8 cellular contexts compared by ENCODE assay signal in the genomic region with DNA sequence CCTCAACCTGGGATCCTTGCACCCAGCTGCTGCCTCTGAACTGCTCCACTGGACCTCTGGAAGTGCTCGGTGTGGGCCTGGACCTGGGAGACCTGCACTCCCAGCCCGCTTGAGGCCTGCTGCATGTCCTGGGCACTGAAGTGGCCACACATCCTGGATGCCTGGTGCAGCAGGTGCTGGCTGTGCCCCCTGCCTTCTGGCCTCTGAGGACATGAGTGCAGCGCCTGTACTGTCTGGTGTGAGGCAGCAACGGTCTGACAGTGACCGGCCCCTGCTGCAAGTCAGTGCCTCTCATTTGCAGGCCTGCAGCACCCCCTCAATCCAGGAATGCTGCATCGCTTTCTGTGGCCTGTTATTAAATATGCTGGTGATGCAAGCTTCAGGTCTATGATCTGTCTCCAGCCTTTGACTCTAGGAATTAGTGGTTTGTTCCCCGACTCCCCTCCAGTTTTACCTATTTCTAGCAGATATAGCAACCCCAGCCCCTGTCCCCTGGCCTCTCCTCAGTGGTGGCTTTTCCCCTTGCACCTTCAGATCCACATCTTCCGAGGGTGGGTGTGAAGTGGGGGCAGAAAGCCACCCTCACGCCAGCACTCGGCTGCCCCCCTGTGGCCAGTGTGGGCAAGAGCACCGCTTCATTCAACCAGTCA. TPM values are rescaled to one million over a fixed set of nuclear protein-coding genes. Genes with fewer than 3 reads are reported as not detected.
DNase-seq lines count a peak whose midpoint lies in the region; ATAC-seq and TF ChIP-seq lines count a peak whose summit lies in the region.

No MANE protein-coding gene starts in this region.

- H3K4me3 ChIP-seq in OCI-LY3 (ENCODE audit: low read length) = no peak overlapping the region
- H3K4me3 ChIP-seq in thyroid gland (replicated peaks in 1 of 3) = no peak overlapping the region

- H3K4me2 ChIP-seq in OCI-LY3 (ENCODE audit: low read length) = peak overlapping the region; percentile 42

- H3K79me2 ChIP-seq in OCI-LY3 (ENCODE audit: low read length) = no peaks in the 10 kb centered on the region

- peak; percentile 49 to 73 (median 57) for DNase-seq in CD4-positive, alpha-beta T cell
- DNase-seq in HFFc6 (peak; percentile 57), fibroblast of gingiva (ENCODE audit: low read depth) (peak; percentile 68), nucleus accumbens (lab: John Stamatoyannopoulos, UW) (peak in 38 of 56 donors; percentile 9 to 77 (median 38)), thyroid gland (peak; percentile 48 to 57)
- DNase-seq in activated T-cell treated with anti-CD3 and anti-CD28 coated beads, Interleukin-2, amount 50 U/mL, for 48 hours = peak; percentile 81 to 83

- peaks cover 8% of the 10 kb centered on the region for H3K27me3 Mint-ChIP-seq in CD4-positive, alpha-beta T cell
- H3K27me3 Mint-ChIP-seq in HFFc6 (ENCODE audit: insufficient read depth) = peaks cover 12% of the 10 kb centered on the region

- intact Hi-C loops in CD4-positive, alpha-beta T cell (cut with DNase I, micrococcal nuclease) = loop anchor here (1.0 kb wide), 3 partner anchors 14 to 90 kb away; partner anchors contain the start of gene ATG101 (in 1 of the 2)
- intact Hi-C loops in thyroid gland (cut with DNase I) = loop anchor here (2.0 kb wide), 1 partner anchor 58 kb away; no protein-coding TSS in a partner anchor

- WGBS in thyroid gland, 2 donors = 35 to 37% methylated on average over 8 to 10 of the region's 11 CpGs

- POLR2A ChIA-PET in CD4-positive, alpha-beta T cell (lab: Charles Lee) = interaction anchor here (0.6 to 3.3 kb wide), 2 partner anchors 13 to 58 kb away, joined by 3 to 23 read pairs; partner anchors contain the start of gene ATG101

- no peak overlapping the region for H2AFZ ChIP-seq in OCI-LY3 (ENCODE audit: low read depth, low read length)

- H3K4me1 ChIP-seq in OCI-LY3 (ENCODE audit: low read length) (peaks cover 36% of the 10 kb centered on the region), thyroid gland (peaks cover 8 to 24% of the 10 kb centered on the region in 2 donors)

- peak; percentile 99 for TF ChIP-seq CTCF in CD4-positive, alpha-beta T cell (IDR thresholded peaks at IDR 0.05)
- TF ChIP-seq CTCF in HFFc6 (IDR thresholded peaks at IDR 0.05) (peak; percentile 99), OCI-LY3 (IDR thresholded peaks at IDR 0.05; ENCODE audit: low read depth, low read length) (peak; percentile 97), thyroid gland (IDR thresholded peaks at IDR 0.05) (peak; percentile 86 to 96 (median 92))

- H3K27ac ChIP-seq in CD4-positive, alpha-beta T cell (ENCODE audit: low read depth, low read length) = no peak overlapping the region
- H3K27ac ChIP-seq in OCI-LY3 (ENCODE audit: low read length) = 0 out of 2 replicates have a peak overlapping the region, but pooled peaks have one; percentile 3
- H3K27ac ChIP-seq in thyroid gland = peak overlapping the region in 2 of 3 donors; percentile 51 to 56

- no peaks in the 10 kb centered on the region for H4K20me1 ChIP-seq in OCI-LY3 (ENCODE audit: insufficient read depth, low read length)

- H3K36me3 ChIP-seq in OCI-LY3 (replicated peaks; ENCODE audit: low read depth, low read length) (peaks cover 11% of the 10 kb centered on the region), thyroid gland (peaks cover 1 to 4% of the 10 kb centered on the region in 2 donors)

- no peaks in the 10 kb centered on the region for H3K9me3 ChIP-seq in CD4-positive, alpha-beta T cell (ENCODE audit: control insufficient read depth, low read length)
- H3K9me3 ChIP-seq in OCI-LY3 (ENCODE audit: insufficient read depth, low read length) (no peaks in the 10 kb centered on the region), thyroid gland (no peaks in the 10 kb centered on the region)

- TF ChIP-seq POLR2A in thyroid gland (IDR thresholded peaks at IDR 0.05) = no peak

- H3K27me3 ChIP-seq in CD4-positive, alpha-beta T cell (ENCODE audit: control insufficient read depth, insufficient read depth, low read length) = peaks cover 4% of the 10 kb centered on the region
- H3K27me3 ChIP-seq in OCI-LY3 (ENCODE audit: low read depth, low read length) (peaks cover 3% of the 10 kb centered on the region; the same call in 1 of the 2 replicates), thyroid gland (no peaks in the 10 kb centered on the region)

- peaks cover 16% of the 10 kb centered on the region for H3K4me1 Mint-ChIP-seq in CD4-positive, alpha-beta T cell (ENCODE audit: low read depth)
- peaks cover 31% of the 10 kb centered on the region for H3K4me1 Mint-ChIP-seq in HFFc6 (ENCODE audit: low read depth)

- CTCF ChIA-PET in CD4-positive, alpha-beta T cell (lab: Charles Lee) = interaction anchor here (0.7 to 7.2 kb wide), 8 partner anchors 14 to 90 kb away, joined by 3 to 103 read pairs (median 6); partner anchors contain the start of genes ATG101 and NR4A1

- H3K9me3 Mint-ChIP-seq in CD4-positive, alpha-beta T cell = no peaks in the 10 kb centered on the region
- no peaks in the 10 kb centered on the region for H3K9me3 Mint-ChIP-seq in HFFc6

- peaks cover 12% of the 10 kb centered on the region for H3K36me3 Mint-ChIP-seq in CD4-positive, alpha-beta T cell (ENCODE audit: low read depth)
- peaks cover 2% of the 10 kb centered on the region for H3K36me3 Mint-ChIP-seq in HFFc6 (ENCODE audit: low read depth)

- peak; percentile 83 for ATAC-seq in CD4-positive, alpha-beta T cell (ENCODE audit: poor library complexity)
- ATAC-seq in GM19035 (IDR thresholded peaks at IDR 0.05; ENCODE audit: unreplicated experiment) = no peak

- H3K9ac ChIP-seq in OCI-LY3 (ENCODE audit: low read length) = no peak overlapping the region

- no peak overlapping the region for H3K4me3 Mint-ChIP-seq in CD4-positive, alpha-beta T cell
- no peak overlapping the region; the same call in 1 of the 2 replicates for H3K4me3 Mint-ChIP-seq in HFFc6

- H3K27ac Mint-ChIP-seq in CD4-positive, alpha-beta T cell = no peak overlapping the region
- H3K27ac Mint-ChIP-seq in HFFc6 = peak overlapping the region; percentile 86

RNA-seq across cellular contexts. Expression of gene SMIM41, which starts 3.6 kb away (rescaled TPM):
- not detected for total RNA-seq in CD4-positive, alpha-beta T cell
- not detected for total RNA-seq in HFFc6 (2021; fragmentation: NEBNext Ultra II Directional; extraction: Animal tissue kit (Norgen Biotek cat#: 25700))
- under 1 TPM in 1 of 4 donors, not detected in 3; 0.67 TPM for total RNA-seq in thyroid gland

RNA-seq across cellular contexts. Expression of gene ATG101, which starts 13.3 kb away (rescaled TPM):
- total RNA-seq in CD4-positive, alpha-beta T cell = 10 to 100 TPM; 20.6 to 20.9 TPM
- 10 to 100 TPM; 62.1 to 73.6 (median 66.6) TPM for total RNA-seq in HFFc6 (2021; fragmentation: NEBNext Ultra II Directional; extraction: Animal tissue kit (Norgen Biotek cat#: 25700))
- 10 to 100 TPM; 40.7 to 61.1 (median 48.0) TPM for total RNA-seq in thyroid gland

RNA-seq across cellular contexts. Expression of gene NR4A1, which starts 31.9 kb away (rescaled TPM):
- total RNA-seq in CD4-positive, alpha-beta T cell = 10 to 100 TPM; 67.0 to 79.2 TPM
- 10 to 100 TPM; 10.3 to 46.6 (median 43.6) TPM for total RNA-seq in HFFc6 (2021; fragmentation: NEBNext Ultra II Directional; extraction: Animal tissue kit (Norgen Biotek cat#: 25700))
- 100 to 1,000 TPM in 1 of 4 donors, 10 to 100 TPM in 3; 46.3 to 156 (median 83.5) TPM for total RNA-seq in thyroid gland
